Comparison of ENCODE assay signal across 8 cellular contexts in genomic region chr11:65479184-65480145, GRCh38. TPM values are rescaled to one million over a fixed set of nuclear protein-coding genes. Genes with fewer than 3 reads are reported as not detected.
A peak's percentile ranks its signal among the peaks of the same experiment; 100 is the strongest.
DNase-seq lines count a peak whose midpoint lies in the region; ATAC-seq and TF ChIP-seq lines count a peak whose summit lies in the region.

No MANE protein-coding gene starts in this region.

- ATAC-seq in HG03520 (IDR thresholded peaks at IDR 0.05; ENCODE audit: unreplicated experiment) (no peak), GM19463 (IDR thresholded peaks at IDR 0.05; ENCODE audit: unreplicated experiment) (no peak)

- H3K27ac ChIP-seq in C4-2B (peak overlapping the region; percentile 36), HUES6 (ENCODE audit: low read depth, low read length) (peak overlapping the region; percentile 68; the same call in 1 of the 2 replicates), ascending aorta (peak overlapping the region; percentile 97 to 98), skeletal muscle tissue (ENCODE audit: low read depth, low read length) (peak overlapping the region; percentile 100)

- peak overlapping the region; percentile 62 for H3K9ac ChIP-seq in HUES6 (ENCODE audit: low read length)
- H3K9ac ChIP-seq in skeletal muscle tissue (ENCODE audit: low read depth in 1 of 3, low read length in 3 of 3) = peak overlapping the region; percentile 76 to 100 (median 90)

- intact Hi-C loops in ascending aorta (cut with DNase I) = loop anchor here (1.0 kb wide), 2 partner anchors 8 to 13 kb away; no protein-coding TSS in a partner anchor

- no peak for TF ChIP-seq CTCF in C4-2B (conservative IDR thresholded peaks at IDR 0.05)
- peak; percentile 41 to 57 (median 44) for TF ChIP-seq CTCF in ascending aorta (IDR thresholded peaks at IDR 0.05)

- H3K9me3 ChIP-seq in HUES6 (ENCODE audit: control insufficient read depth, insufficient read depth, low read depth, low read length) (no peaks in the 10 kb centered on the region), ascending aorta (no peaks in the 10 kb centered on the region), skeletal muscle tissue (ENCODE audit: control insufficient read depth in 3 of 3, low read length in 3 of 3) (no peaks in the 10 kb centered on the region)

- no peaks in the 10 kb centered on the region for H3K27me3 ChIP-seq in HUES6 (ENCODE audit: control insufficient read depth, insufficient read depth, low read length)
- H3K27me3 ChIP-seq in ascending aorta = no peaks in the 10 kb centered on the region
- H3K27me3 ChIP-seq in skeletal muscle tissue (ENCODE audit: control insufficient read depth in 3 of 3, insufficient read depth in 3 of 3, low read length in 3 of 3) = no peaks in the 10 kb centered on the region

- peak in 1 of 2 donors; percentile 93 for DNase-seq in ascending aorta (ENCODE audit: low spot score in 2 of 2)
- DNase-seq in iPS-NIHi7 (ENCODE audit: extremely low spot score) = peak; percentile 44
- no peak for DNase-seq in activated CD4-positive, alpha-beta T cell treated with anti-CD3 and anti-CD28 coated beads for 1 hour

- H3K4me1 ChIP-seq in HUES6 (ENCODE audit: control insufficient read depth, insufficient read depth, low read length) (peaks cover 40% of the 10 kb centered on the region), ascending aorta (peaks cover 19 to 58% of the 10 kb centered on the region in 2 donors), skeletal muscle tissue (ENCODE audit: control insufficient read depth in 3 of 3, insufficient read depth in 3 of 3, low read length in 3 of 3) (peaks cover 29 to 50% (median 38%) of the 10 kb centered on the region in 3 donors)

- H3K4me3 ChIP-seq in HUES6 (ENCODE audit: low read depth, low read length) (0 out of 2 replicates have a peak overlapping the region, but pooled peaks have one; percentile 22), ascending aorta (peak overlapping the region; percentile 48 to 76), skeletal muscle tissue (ENCODE audit: low read length in 3 of 3) (peak overlapping the region; percentile 30 to 58 (median 36))

- H3K36me3 ChIP-seq in HUES6 (ENCODE audit: control insufficient read depth, insufficient read depth, low read length) = no peaks in the 10 kb centered on the region
- no peaks in the 10 kb centered on the region for H3K36me3 ChIP-seq in ascending aorta
- peaks cover 0 to 4% (median 0%) of the 10 kb centered on the region in 3 donors for H3K36me3 ChIP-seq in skeletal muscle tissue (ENCODE audit: control insufficient read depth in 3 of 3, insufficient read depth in 3 of 3, low read length in 3 of 3)

RNA-seq across cellular contexts. Expression of gene MALAT1, which starts 19.4 kb away (rescaled TPM):
- total RNA-seq in ascending aorta = 8,553 TPM
- 7,794 TPM for total RNA-seq in skeletal muscle tissue

RNA-seq across cellular contexts. Expression of gene SCYL1, which starts 45.4 kb away (rescaled TPM):
- 220 TPM for total RNA-seq in ascending aorta
- 36.0 TPM for total RNA-seq in skeletal muscle tissue

RNA-seq across cellular contexts. Expression of gene NEAT1, which starts 56.9 kb away (rescaled TPM):
- total RNA-seq in ascending aorta (180 TPM), skeletal muscle tissue (26.1 TPM)

Comparison
In these comparisons a context has a peak if more than half of its experiments do, and no peak if none do; other contexts are left out.
1. H3K27ac ChIP-seq: peak in every context shown above with its lines; median percentile 100 in skeletal muscle tissue; 98 in ascending aorta; 68 in HUES6; 36 in C4-2B.